In genomic region chrX:3795411-3795810, GRCh38 we compare ENCODE assay signal across 8 cellular contexts.
A peak's percentile ranks its signal among the peaks of the same experiment; 100 is the strongest.
DNase-seq lines count a peak whose midpoint lies in the region; ATAC-seq, FAIRE-seq and TF ChIP-seq lines count a peak whose summit lies in the region.
"Not testable (repeated sequence)": the region's sequence is repeated elsewhere in the genome, so short reads cannot be mapped to it uniquely, and the experiment has no call there.

No MANE protein-coding gene starts in this region.

- H3K36me3 Mint-ChIP-seq in activated naive CD4-positive, alpha-beta T cell treated with anti-CD3 and anti-CD28 coated beads, Interleukin-2, amount 50 U/mL, for 72 hours, result not testable (repeated sequence)

- intact Hi-C loops in heart right ventricle (cut with DNase I), result loop anchor here in 2 of 10 donors (5.0 to 10.0 kb wide), 2 partner anchors 81 to 143 kb away; partner anchors contain the start of gene PRKX (in 1 of the 2)
- intact Hi-C loops in right lobe of liver (cut with DNase I), result not testable (repeated sequence)

- not testable (repeated sequence) for H3K36me3 ChIP-seq in BLaER1 treated with 17β-estradiol and CSF1 and Interleukin-3, amounts not matched to agents 10 nM and 100 nM; WERI-Rb-1; heart right ventricle; right lobe of liver

- not testable (repeated sequence) for DNase-seq in GM12891 (ENCODE audit: insufficient read length, low spot score); activated naive CD4-positive, alpha-beta T cell treated with anti-CD3 and anti-CD28 coated beads, Interleukin-2, amount 50 U/mL, for 72 hours (ENCODE audit: low spot score in 2 of 2); right lobe of liver
- DNase-seq in HT1080 (ENCODE audit: low read depth) (peak; percentile 2), NCI-H82 (lab: John Stamatoyannopoulos, UW) (peak; percentile 19), WERI-Rb-1 (peak; percentile 25), heart right ventricle (peak in 1 of 2 donors; percentile 3)

- H3K27ac ChIP-seq in BLaER1 treated with 17β-estradiol and CSF1 and Interleukin-3, amounts not matched to agents 10 nM and 100 nM, result peak overlapping the region in 3 of 11 experiments; percentile 14 to 43 (median 31); a peak in 3 of 22 replicates
- not testable (repeated sequence) for H3K27ac ChIP-seq in WERI-Rb-1, right lobe of liver
- peak overlapping the region in 4 of 10 donors; percentile 28 to 64 (median 53) for H3K27ac ChIP-seq in heart right ventricle

- not testable (repeated sequence) for TF ChIP-seq CTCF in WERI-Rb-1 (IDR thresholded peaks at IDR 0.05; ENCODE audit: low read depth, low read length); heart right ventricle (IDR thresholded peaks at IDR 0.05); right lobe of liver (IDR thresholded peaks at IDR 0.05)

- not testable (repeated sequence) for H3K9ac ChIP-seq in BLaER1 treated with 17β-estradiol and CSF1 and Interleukin-3, amounts not matched to agents 10 nM and 100 nM

- TF ChIP-seq POLR2A in GM12891 (IDR thresholded peaks at IDR 0.05; ENCODE audit: low read depth, low read length); right lobe of liver (IDR thresholded peaks at IDR 0.05): not testable (repeated sequence)

- H3K4me3 ChIP-seq in BLaER1 treated with 17β-estradiol and CSF1 and Interleukin-3, amounts not matched to agents 10 nM and 100 nM; WERI-Rb-1 (ENCODE audit: low read depth, low read length); heart right ventricle; right lobe of liver: not testable (repeated sequence)

- peak overlapping the region in 6 of 11 experiments; percentile 1 to 68 (median 60); a peak in 11 of 22 replicates for H3K4me2 ChIP-seq in BLaER1 treated with 17β-estradiol and CSF1 and Interleukin-3, amounts not matched to agents 10 nM and 100 nM

- H3K9me3 Mint-ChIP-seq in activated naive CD4-positive, alpha-beta T cell treated with anti-CD3 and anti-CD28 coated beads, Interleukin-2, amount 50 U/mL, for 72 hours, result not testable (repeated sequence)

- not testable (repeated sequence) for H4K20me1 ChIP-seq in BLaER1 treated with 17β-estradiol and CSF1 and Interleukin-3, amounts not matched to agents 10 nM and 100 nM

- not testable (repeated sequence) for ATAC-seq in activated naive CD4-positive, alpha-beta T cell treated with anti-CD3 and anti-CD28 coated beads, Interleukin-2, amount 50 U/mL, for 72 hours
- ATAC-seq in heart right ventricle, result peak in 5 of 8 donors; percentile 49 to 72 (median 63)
- peak in 3 of 4 donors; percentile 36 to 61 (median 58) for ATAC-seq in right lobe of liver

- H3K27me3 ChIP-seq in BLaER1 treated with 17β-estradiol and CSF1 and Interleukin-3, amounts not matched to agents 10 nM and 100 nM; WERI-Rb-1 (ENCODE audit: insufficient read depth, low read depth, severe bottlenecking); heart right ventricle; right lobe of liver: not testable (repeated sequence)

- H3K4me1 ChIP-seq in BLaER1 treated with 17β-estradiol and CSF1 and Interleukin-3, amounts not matched to agents 10 nM and 100 nM, result peaks cover 7 to 19% (median 12%) of the 10 kb centered on the region in 10 experiments; a peak in 19 of 20 replicates
- not testable (repeated sequence) for H3K4me1 ChIP-seq in heart right ventricle, right lobe of liver

- peak overlapping the region; percentile 23 to 83 for H3K27ac Mint-ChIP-seq in activated naive CD4-positive, alpha-beta T cell treated with anti-CD3 and anti-CD28 coated beads, Interleukin-2, amount 50 U/mL, for 72 hours

- not testable (repeated sequence) for H3K9me3 ChIP-seq in BLaER1 treated with 17β-estradiol and CSF1 and Interleukin-3, amounts not matched to agents 10 nM and 100 nM (replicated peaks in 1 of 11); WERI-Rb-1 (ENCODE audit: severe bottlenecking); heart right ventricle; right lobe of liver

- FAIRE-seq in GM12891 (lab: Jason Lieb, UNC), result peak; percentile 35

- 44 to 59% methylated on average over 4 of the region's 4 CpGs for whole genome bisulfite sequencing in heart right ventricle, 2 donors
- WGBS in right lobe of liver (ENCODE audit: insufficient coverage, low coverage, low lambda C conversion rate, missing lambda C conversion rate), result 31% methylated on average over 4 of the region's 4 CpGs
